ENCODE assay signal across 8 cellular contexts in the genomic region with DNA sequence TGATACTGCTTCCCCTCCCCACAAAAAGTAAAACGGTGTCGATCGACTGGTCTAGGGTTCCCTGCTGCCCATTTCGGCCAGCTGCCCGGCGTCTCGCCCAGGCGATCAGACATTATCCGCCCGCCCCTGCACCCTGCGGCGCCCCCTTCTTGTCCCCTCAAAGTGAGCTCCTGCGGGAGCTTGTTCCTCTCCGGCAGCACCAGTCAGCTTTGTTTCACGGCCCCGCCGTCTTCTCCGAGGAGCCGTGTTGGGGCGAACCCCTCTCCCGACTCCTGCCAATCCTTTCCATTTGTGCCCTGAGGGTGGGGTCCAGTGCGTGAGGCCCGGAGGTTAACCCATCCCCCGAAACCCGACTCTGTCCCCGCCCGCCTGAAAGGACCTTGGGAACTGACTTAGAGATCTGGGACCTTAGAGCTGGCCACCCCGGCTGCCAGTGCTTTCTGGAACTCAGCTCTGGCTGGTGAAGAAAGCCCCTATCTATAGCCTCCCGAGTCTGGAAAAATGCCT. TPM values are rescaled to one million over a fixed set of nuclear protein-coding genes. Genes with fewer than 3 reads are reported as not detected.
DNase-seq lines count a peak whose midpoint lies in the region; ATAC-seq and TF ChIP-seq lines count a peak whose summit lies in the region.

No MANE protein-coding gene starts in this region.

- H3K4me3 ChIP-seq in HUES48 (ENCODE audit: low read depth, low read length) (peak overlapping the region; percentile 99), iPS-11a (ENCODE audit: low read depth, low read length) (peak overlapping the region; percentile 95)

- ATAC-seq in HG03280 (IDR thresholded peaks at IDR 0.05; ENCODE audit: unreplicated experiment): no peak

- peak overlapping the region; percentile 100 for H3K27ac Mint-ChIP-seq in T-helper 2 cell treated with Interferon-gamma antibody and Interleukin-4, amounts not matched to agents 5 μg/mL and 100 μg/mL, for 36 hours
- H3K27ac Mint-ChIP-seq in brain: peak overlapping the region; percentile 98 to 100 (median 100)

- TF ChIP-seq CTCF in brain (conservative IDR thresholded peaks at IDR 0.05): no peak

- H3K27me3 Mint-ChIP-seq in T-helper 2 cell treated with Interferon-gamma antibody and Interleukin-4, amounts not matched to agents 5 μg/mL and 100 μg/mL, for 36 hours (ENCODE audit: low read depth): peaks cover 3% of the 10 kb centered on the region
- peaks cover 15% of the 10 kb centered on the region for H3K27me3 Mint-ChIP-seq in brain

- H3K36me3 Mint-ChIP-seq in T-helper 2 cell treated with Interferon-gamma antibody and Interleukin-4, amounts not matched to agents 5 μg/mL and 100 μg/mL, for 36 hours (ENCODE audit: low read depth): peaks cover 34% of the 10 kb centered on the region
- H3K36me3 Mint-ChIP-seq in brain: peaks cover 39% of the 10 kb centered on the region

- peak overlapping the region; percentile 98 for H3K4me3 Mint-ChIP-seq in T-helper 2 cell treated with Interferon-gamma antibody and Interleukin-4, amounts not matched to agents 5 μg/mL and 100 μg/mL, for 36 hours
- H3K4me3 Mint-ChIP-seq in brain: peak overlapping the region; percentile 86 to 94 (median 91)

- H3K9me3 Mint-ChIP-seq in T-helper 2 cell treated with Interferon-gamma antibody and Interleukin-4, amounts not matched to agents 5 μg/mL and 100 μg/mL, for 36 hours: peaks cover 8% of the 10 kb centered on the region
- H3K9me3 Mint-ChIP-seq in brain: peaks cover 0 to 7% (median 4%) of the 10 kb centered on the region in 5 experiments

- peaks cover 34% of the 10 kb centered on the region for H3K4me1 Mint-ChIP-seq in T-helper 2 cell treated with Interferon-gamma antibody and Interleukin-4, amounts not matched to agents 5 μg/mL and 100 μg/mL, for 36 hours (ENCODE audit: low read depth)
- peaks cover 63% of the 10 kb centered on the region for H3K4me1 Mint-ChIP-seq in brain

- H3K27ac ChIP-seq in HUES48 (ENCODE audit: low read depth, low read length): peak overlapping the region; percentile 100

- in situ Hi-C loops in G401 (cut with HindIII; ENCODE audit: low sequenced_read_pairs): no loop called here

- DNase-seq in G401 (ENCODE audit: low spot score) (peak; percentile 48), retina (peak; percentile 88), NCI-H774 (lab: John Stamatoyannopoulos, UW) (no peak)
- peak; percentile 48 for DNase-seq in T-helper 2 cell treated with Interferon-gamma antibody and Interleukin-4, amounts not matched to agents 5 μg/mL and 100 μg/mL, for 36 hours (ENCODE audit: low spot score)

- H3K27me3 ChIP-seq in HUES48 (ENCODE audit: control insufficient read depth, insufficient read depth, low read length): no peaks in the 10 kb centered on the region

- H3K4me1 ChIP-seq in HUES48 (ENCODE audit: control insufficient read depth, insufficient read depth, low read length): peaks cover 9% of the 10 kb centered on the region; the same call in 1 of the 2 replicates

- H3K9ac ChIP-seq in HUES48 (ENCODE audit: low read depth, low read length): peak overlapping the region; percentile 99

- peaks cover 24% of the 10 kb centered on the region for H3K36me3 ChIP-seq in HUES48 (ENCODE audit: control insufficient read depth, insufficient read depth, low read length)

- H3K9me3 ChIP-seq in HUES48 (ENCODE audit: control insufficient read depth, insufficient read depth, low read length): no peaks in the 10 kb centered on the region

RNA-seq across cellular contexts. Expression of gene UBE2B, which starts 0.5 kb away (rescaled TPM):
- total RNA-seq in G401 (2014; rRNA removed; shearing (Covaris generic)): 31.6 and 35.8 TPM in 2 replicates
- 59.1 TPM for polyA plus RNA-seq in brain (ENCODE audit: insufficient read depth, low read depth, low replicate concordance)

RNA-seq across cellular contexts. Expression of gene CDKL3, which starts 4.9 kb away (rescaled TPM):
- 2.3 and 4.6 TPM in 2 replicates for total RNA-seq in G401 (2014; rRNA removed; shearing (Covaris generic))
- 3.0 TPM for polyA plus RNA-seq in brain (ENCODE audit: insufficient read depth, low read depth, low replicate concordance)

RNA-seq across cellular contexts. Expression of gene CDKN2AIPNL, which starts 39.8 kb away (rescaled TPM):
- total RNA-seq in G401 (2014; rRNA removed; shearing (Covaris generic)): 45.0 and 57.5 TPM in 2 replicates
- polyA plus RNA-seq in brain (ENCODE audit: insufficient read depth, low read depth, low replicate concordance): 47.8 TPM
